In the genomic region with DNA sequence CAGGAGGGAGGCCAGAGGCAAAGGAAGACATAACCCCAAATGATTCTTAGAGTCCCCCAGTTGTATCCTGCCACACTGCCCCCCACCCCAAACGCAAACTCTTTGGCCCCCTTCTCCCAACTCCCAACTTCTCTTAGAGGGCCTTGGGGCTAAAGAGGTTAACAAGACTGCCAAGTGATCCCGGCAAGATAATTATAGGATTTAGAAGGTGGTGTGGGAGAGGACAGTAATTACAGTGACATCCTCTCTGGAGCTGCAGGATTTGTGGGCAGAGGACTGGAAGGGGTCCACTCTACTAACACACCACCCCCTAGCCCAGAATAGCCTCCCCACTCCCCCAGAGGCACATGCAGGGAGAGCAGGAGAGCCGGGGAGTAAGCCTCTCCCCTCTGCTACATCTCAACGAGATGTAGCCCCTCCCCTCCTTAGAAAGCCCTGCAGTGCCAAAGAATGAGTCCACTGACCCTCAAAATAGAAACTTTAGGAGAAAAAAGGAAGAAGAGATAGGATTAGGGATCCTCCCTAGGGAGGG, we compare ENCODE assay signal across 8 cellular contexts. TPM values are rescaled to one million over a fixed set of nuclear protein-coding genes. Genes with fewer than 3 reads are reported as not detected.
DNase-seq lines count a peak whose midpoint lies in the region; ATAC-seq, FAIRE-seq and TF ChIP-seq lines count a peak whose summit lies in the region.

No MANE protein-coding gene starts in this region.

- no CpG with 5 or more reads among the region's 4 CpGs for WGBS in H9 (ENCODE audit: extremely low coverage, insufficient read length, low lambda C conversion rate)
- 13% methylated on average over 4 of the region's 4 CpGs for WGBS in suprapubic skin

- no peak overlapping the region for H3K18ac ChIP-seq in H9 (ENCODE audit: insufficient read length, low read depth, low read length)

- no peak overlapping the region for H2BK15ac ChIP-seq in H9 (ENCODE audit: low read depth, low read length)

- no peak overlapping the region for H4K91ac ChIP-seq in H9 (ENCODE audit: insufficient read length, low read depth, low read length)

- H3K23me2 ChIP-seq in H9 (ENCODE audit: insufficient read length, low read depth, low read length, poor library complexity, severe bottlenecking), result peaks cover 12% of the 10 kb centered on the region

- H3K9ac ChIP-seq in H9 (ENCODE audit: extremely low read depth, insufficient read length, low read length) (no peak overlapping the region), iPS-18a (ENCODE audit: low read length) (peak overlapping the region; percentile 56)

- H3K56ac ChIP-seq in H9 (ENCODE audit: insufficient read length, low read depth, low read length), result no peak overlapping the region

- no peaks in the 10 kb centered on the region for H3K79me1 ChIP-seq in H9 (ENCODE audit: insufficient read depth, low read depth, low read length, poor library complexity, severe bottlenecking)

- no peak overlapping the region for H3T11ph ChIP-seq in H9 (ENCODE audit: low read length)

- no peak overlapping the region for H2BK5ac ChIP-seq in H9 (ENCODE audit: insufficient read length, low read length)

- H3K36me3 Mint-ChIP-seq in H9 (ENCODE audit: insufficient read depth in 1 of 3, low read depth in 3 of 3), result no peaks in the 10 kb centered on the region
- no peaks in the 10 kb centered on the region for H3K36me3 Mint-ChIP-seq in activated CD8-positive, alpha-beta T cell treated with anti-CD3 and anti-CD28 coated beads, Interleukin-2, amount 10 ng/mL, durations not matched to agents 7 days and 5 days (ENCODE audit: low read depth)

- H4K8ac ChIP-seq in H9 (replicated peaks; ENCODE audit: insufficient read length, low read depth, low read length), result no peak overlapping the region

- no peaks in the 10 kb centered on the region for H3K27me3 ChIP-seq in ACC112 (ENCODE audit: insufficient read depth, low read length)
- no peaks in the 10 kb centered on the region for H3K27me3 ChIP-seq in H9 (ENCODE audit: insufficient read depth, low read length)
- H3K27me3 ChIP-seq in iPS-18a (ENCODE audit: control insufficient read depth, insufficient read depth, low read length), result no peaks in the 10 kb centered on the region
- no peaks in the 10 kb centered on the region for H3K27me3 ChIP-seq in suprapubic skin

- CTCF ChIA-PET in activated CD8-positive, alpha-beta T cell treated with anti-CD3 and anti-CD28 coated beads, Interleukin-2, amount 10 ng/mL, durations not matched to agents 7 days and 5 days (lab: Charles Lee), result interaction anchor here (0.7 to 8.7 kb wide), 59 partner anchors 8 to 529 kb away, joined by 3 to 170 read pairs (median 5); partner anchors contain the start of genes BLOC1S1, CD63, COQ10A and DGKA

- no peak overlapping the region for H3K4ac ChIP-seq in H9 (ENCODE audit: low read depth, low read length)

- no peak for FAIRE-seq in GM19239 (lab: Jason Lieb, UNC)

- no peaks in the 10 kb centered on the region for H3K9me3 Mint-ChIP-seq in H9
- no peaks in the 10 kb centered on the region for H3K9me3 Mint-ChIP-seq in activated CD8-positive, alpha-beta T cell treated with anti-CD3 and anti-CD28 coated beads, Interleukin-2, amount 10 ng/mL, durations not matched to agents 7 days and 5 days (ENCODE audit: insufficient read depth)

- TF ChIP-seq POLR2A in suprapubic skin (IDR thresholded peaks at IDR 0.05), result no peak

- TF ChIP-seq CTCF in H9 (conservative IDR thresholded peaks at IDR 0.05) (no peak), suprapubic skin (IDR thresholded peaks at IDR 0.05) (no peak), GM10266 (IDR thresholded peaks at IDR 0.05; ENCODE audit: control insufficient read depth, insufficient read depth, low read depth, missing control alignments) (no peak)

- no peak overlapping the region for H2BK20ac ChIP-seq in H9 (ENCODE audit: low read depth, low read length, poor library complexity, severe bottlenecking)

- H4K20me1 ChIP-seq in H9 (ENCODE audit: control insufficient read depth, insufficient read depth, insufficient read length), result peaks cover 2% of the 10 kb centered on the region

- no peak for TF ChIP-seq EP300 in suprapubic skin (IDR thresholded peaks at IDR 0.05)

- H2AK5ac ChIP-seq in H9 (ENCODE audit: insufficient read length, low read length), result no peak overlapping the region

- H3K4me3 ChIP-seq in ACC112 (ENCODE audit: low read depth, low read length), result peak overlapping the region; percentile 89
- peak overlapping the region; percentile 79 for H3K4me3 ChIP-seq in iPS-18a (ENCODE audit: low read length)
- peak overlapping the region; percentile 63 for H3K4me3 ChIP-seq in suprapubic skin

- H3K36me3 ChIP-seq in ACC112 (ENCODE audit: insufficient read depth, low read length) (no peaks in the 10 kb centered on the region), iPS-18a (ENCODE audit: control insufficient read depth, low read depth, low read length) (no peaks in the 10 kb centered on the region), suprapubic skin (no peaks in the 10 kb centered on the region)

- H3K27ac ChIP-seq in ACC112 (ENCODE audit: low read depth, low read length) (peak overlapping the region; percentile 61), H9 (ENCODE audit: insufficient read length, low read depth, low read length) (no peak overlapping the region), iPS-18a (ENCODE audit: low read length) (peak overlapping the region; percentile 28), suprapubic skin (peak overlapping the region; percentile 74)

- no peak overlapping the region for H3K14ac ChIP-seq in H9 (ENCODE audit: insufficient read depth, low read length)

- no peak overlapping the region for H2BK120ac ChIP-seq in H9 (ENCODE audit: low read depth, low read length, poor library complexity, severe bottlenecking)

- peak overlapping the region; percentile 56 to 95 (median 87); a peak in 6 of 7 replicates for H3K27ac Mint-ChIP-seq in H9
- peak overlapping the region; percentile 86 for H3K27ac Mint-ChIP-seq in activated CD8-positive, alpha-beta T cell treated with anti-CD3 and anti-CD28 coated beads, Interleukin-2, amount 10 ng/mL, durations not matched to agents 7 days and 5 days

- H3K9me3 ChIP-seq in H9 (ENCODE audit: control insufficient read depth, low read depth, low read length) (no peaks in the 10 kb centered on the region), iPS-18a (ENCODE audit: control insufficient read depth, low read depth, low read length) (no peaks in the 10 kb centered on the region), suprapubic skin (no peaks in the 10 kb centered on the region)

- POLR2A ChIA-PET in activated CD8-positive, alpha-beta T cell treated with anti-CD3 and anti-CD28 coated beads, Interleukin-2, amount 10 ng/mL, durations not matched to agents 7 days and 5 days (lab: Charles Lee), result interaction anchor here (0.9 to 2.8 kb wide), 11 partner anchors 8 to 380 kb away, joined by 3 to 34 read pairs (median 6); partner anchors contain the start of genes CD63, ORMDL2, SARNP and ZC3H10

- peaks cover 28 to 34% of the 10 kb centered on the region in 2 experiments for H3K4me1 Mint-ChIP-seq in H9
- H3K4me1 Mint-ChIP-seq in activated CD8-positive, alpha-beta T cell treated with anti-CD3 and anti-CD28 coated beads, Interleukin-2, amount 10 ng/mL, durations not matched to agents 7 days and 5 days (ENCODE audit: low read depth), result peaks cover 41% of the 10 kb centered on the region

- H3K23ac ChIP-seq in H9 (ENCODE audit: insufficient read length, low read depth, low read length), result no peak overlapping the region

- no peak overlapping the region for H4K5ac ChIP-seq in H9 (ENCODE audit: insufficient read length, low read depth, low read length)

- H3K4me1 ChIP-seq in ACC112 (ENCODE audit: control insufficient read depth, insufficient read depth, low read length, unreplicated experiment) (peaks cover 15% of the 10 kb centered on the region), H9 (ENCODE audit: insufficient read depth, low read length) (peaks cover 2% of the 10 kb centered on the region; the same call in 1 of the 2 replicates), iPS-18a (ENCODE audit: control insufficient read depth, low read depth, low read length) (peaks cover 18% of the 10 kb centered on the region), suprapubic skin (peaks cover 24% of the 10 kb centered on the region)

- peak overlapping the region; percentile 98 for H2AFZ ChIP-seq in ACC112 (ENCODE audit: low read length, unreplicated experiment)
- H2AFZ ChIP-seq in H9 (ENCODE audit: low read length), result no peak overlapping the region

- peak overlapping the region; percentile 93 for H3K4me2 ChIP-seq in H9 (ENCODE audit: insufficient read depth, insufficient read length, low read length)

- peaks cover 7% of the 10 kb centered on the region for H3K27me3 Mint-ChIP-seq in H9 (ENCODE audit: low read depth)
- H3K27me3 Mint-ChIP-seq in activated CD8-positive, alpha-beta T cell treated with anti-CD3 and anti-CD28 coated beads, Interleukin-2, amount 10 ng/mL, durations not matched to agents 7 days and 5 days (ENCODE audit: low read depth), result peaks cover 7% of the 10 kb centered on the region

- ATAC-seq in activated CD8-positive, alpha-beta T cell treated with anti-CD3 and anti-CD28 coated beads, Interleukin-2, amount 10 ng/mL, durations not matched to agents 7 days and 5 days, result peak; percentile 37

- H3K4me3 Mint-ChIP-seq in H9, result peak overlapping the region; percentile 69 to 89
- peak overlapping the region; percentile 82 for H3K4me3 Mint-ChIP-seq in activated CD8-positive, alpha-beta T cell treated with anti-CD3 and anti-CD28 coated beads, Interleukin-2, amount 10 ng/mL, durations not matched to agents 7 days and 5 days

- no peaks in the 10 kb centered on the region for H3K79me2 ChIP-seq in ACC112 (ENCODE audit: control insufficient read depth, insufficient read depth, low read length, unreplicated experiment)
- no peaks in the 10 kb centered on the region for H3K79me2 ChIP-seq in H9 (ENCODE audit: insufficient read depth, low read length)

- no peak overlapping the region for H2BK12ac ChIP-seq in H9 (ENCODE audit: insufficient read length, low read depth, low read length)

- DNase-seq in H9 (no peak), suprapubic skin (ENCODE audit: low spot score in 2 of 2) (no peak), GM19239 (ENCODE audit: insufficient read length, low spot score) (no peak), retina (no peak), GM10266 (ENCODE audit: extremely low spot score) (no peak)
- DNase-seq in activated CD8-positive, alpha-beta T cell treated with anti-CD3 and anti-CD28 coated beads, Interleukin-2, amount 10 ng/mL, durations not matched to agents 7 days and 5 days, result no peak

RNA-seq across cellular contexts. Expression of gene GDF11, which starts 5.3 kb away (rescaled TPM):
- 31.2 and 31.8 TPM in 2 replicates for total RNA-seq in H9 (2021)
- 10 to 100 TPM; 12.4 to 13.9 TPM for total RNA-seq in activated CD8-positive, alpha-beta T cell treated with anti-CD3 and anti-CD28 coated beads, Interleukin-2, amount 10 ng/mL, durations not matched to agents 7 days and 5 days
- total RNA-seq in suprapubic skin, result 1 to 10 TPM in 3 of 4 donors, under 1 TPM in 1; 0.68 to 3.8 (median 2.0) TPM

RNA-seq across cellular contexts. Expression of gene CD63, which starts 8.8 kb away (rescaled TPM):
- 581 and 589 TPM in 2 replicates for total RNA-seq in H9 (2021)
- 100 to 1,000 TPM; 203 to 206 TPM for total RNA-seq in activated CD8-positive, alpha-beta T cell treated with anti-CD3 and anti-CD28 coated beads, Interleukin-2, amount 10 ng/mL, durations not matched to agents 7 days and 5 days
- 100 to 1,000 TPM; 176 to 303 (median 193) TPM for total RNA-seq in suprapubic skin

RNA-seq across cellular contexts. Expression of gene RDH5, which starts 17.5 kb away (rescaled TPM):
- total RNA-seq in H9 (2021) (4.0 and 6.6 TPM in 2 replicates), suprapubic skin (10 to 100 TPM in 2 of 4 donors, 1 to 10 TPM in 2; 5.7 to 15.3 (median 9.5) TPM)
- total RNA-seq in activated CD8-positive, alpha-beta T cell treated with anti-CD3 and anti-CD28 coated beads, Interleukin-2, amount 10 ng/mL, durations not matched to agents 7 days and 5 days, result 10 to 100 TPM; 12.0 to 12.1 TPM

RNA-seq across cellular contexts. Expression of gene BLOC1S1, which starts 21.8 kb away (rescaled TPM):
- total RNA-seq in H9 (2021), result 104 and 108 TPM in 2 replicates
- 100 to 1,000 TPM; 156 to 158 TPM for total RNA-seq in activated CD8-positive, alpha-beta T cell treated with anti-CD3 and anti-CD28 coated beads, Interleukin-2, amount 10 ng/mL, durations not matched to agents 7 days and 5 days
- 100 to 1,000 TPM in 3 of 4 donors, 10 to 100 TPM in 1; 92.7 to 166 (median 139) TPM for total RNA-seq in suprapubic skin

RNA-seq across cellular contexts. Expression of gene ITGA7, which starts 29.9 kb away (rescaled TPM):
- total RNA-seq in H9 (2021) (114 and 119 TPM in 2 replicates), suprapubic skin (10 to 100 TPM in 3 of 4 donors, 1 to 10 TPM in 1; 9.5 to 20.6 (median 15.8) TPM)
- total RNA-seq in activated CD8-positive, alpha-beta T cell treated with anti-CD3 and anti-CD28 coated beads, Interleukin-2, amount 10 ng/mL, durations not matched to agents 7 days and 5 days, result 1 to 10 TPM; 2.0 to 4.2 TPM
